1 cellular context compared by ENCODE assay signal in genomic region chr16:3262517-3262916, GRCh38.
TF ChIP-seq lines count a peak whose summit lies in the region.

No MANE protein-coding gene starts in this region.

TF ChIP-seq in GM23338, 12 proteins besides CTCF, POLR2A, EP300 and RAD21 (continued from another document):
- TF ChIP-seq REST (IDR thresholded peaks at IDR 0.05; ENCODE audit: unreplicated experiment) (no peak), ETS1 (IDR thresholded peaks at IDR 0.05) (no peak), NANOG (IDR thresholded peaks at IDR 0.05; ENCODE audit: borderline replicate concordance) (no peak), ZNF331 (CRISPR knock-in tag; IDR thresholded peaks at IDR 0.05; ENCODE audit: low read depth) (no peak), ZNF462 (CRISPR knock-in tag; IDR thresholded peaks at IDR 0.05) (no peak), ZNF114 (CRISPR knock-in tag; IDR thresholded peaks at IDR 0.05) (no peak), JUNB (IDR thresholded peaks at IDR 0.05; ENCODE audit: unreplicated experiment) (no peak), CREB1 (CRISPR knock-in tag; IDR thresholded peaks at IDR 0.05; ENCODE audit: low read depth) (no peak)
